Comparison of ENCODE assay signal across 19 cellular contexts in the genomic region with DNA sequence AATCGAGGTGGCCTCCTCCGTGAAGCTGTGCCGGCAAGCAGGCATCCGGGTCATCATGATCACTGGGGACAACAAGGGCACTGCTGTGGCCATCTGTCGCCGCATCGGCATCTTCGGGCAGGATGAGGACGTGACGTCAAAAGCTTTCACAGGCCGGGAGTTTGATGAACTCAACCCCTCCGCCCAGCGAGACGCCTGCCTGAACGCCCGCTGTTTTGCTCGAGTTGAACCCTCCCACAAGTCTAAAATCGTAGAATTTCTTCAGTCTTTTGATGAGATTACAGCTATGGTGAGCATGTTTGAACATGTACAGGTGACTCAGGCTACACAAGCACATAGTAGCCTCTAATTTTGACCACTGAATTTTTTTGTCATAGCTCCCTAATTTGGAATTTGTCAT. TPM values are rescaled to one million over a fixed set of nuclear protein-coding genes. Genes with fewer than 3 reads are reported as not detected.
DNase-seq lines count a peak whose midpoint lies in the region; ATAC-seq, FAIRE-seq and TF ChIP-seq lines count a peak whose summit lies in the region.
"Had no signal": no experiment of that assay in that cellular context is flagged by ENCODE, and none has a peak within 500 bp of the region (broad histone marks: within the 10 kb centered on the region; RNA-seq: fewer than 3 reads in every experiment).

No MANE protein-coding gene starts in this region.

- H3K27ac Mint-ChIP-seq in astrocyte (ENCODE audit: unreplicated experiment): peak overlapping the region; percentile 59

- H3K27me3 Mint-ChIP-seq in astrocyte (ENCODE audit: low read depth, unreplicated experiment): no peaks in the 10 kb centered on the region

- H3K27ac ChIP-seq in HepG2 (ENCODE audit: extremely low read length, insufficient read depth, low read length) (no peak overlapping the region), right lobe of liver (no peak overlapping the region), astrocyte (ENCODE audit: low read depth, low read length) (peak overlapping the region; percentile 54)
- H3K27ac ChIP-seq: SJSA1 had no signal

- BruUV-seq in HepG2 (replicated peaks; lab: Mats Ljungman, UMichigan): no TSS peak

- TF ChIP-seq EP300 in HepG2 (IDR thresholded peaks at IDR 0.05; ENCODE audit: low read depth in 2 of 2, low read length in 2 of 2): no peak
- no peak for TF ChIP-seq EP300 in HepG2 (CRISPR knock-in tag; IDR thresholded peaks at IDR 0.05; ENCODE audit: borderline replicate concordance)

- no peaks in the 10 kb centered on the region for H3K4me1 Mint-ChIP-seq in astrocyte (ENCODE audit: low read depth, unreplicated experiment)

- H4K20me1 ChIP-seq in HepG2 (ENCODE audit: insufficient read depth, low read length) (no peaks in the 10 kb centered on the region), astrocyte (ENCODE audit: insufficient read depth, low read length) (peaks cover 75% of the 10 kb centered on the region)

- POLR2A ChIA-PET in HepG2 (lab: Yijun Ruan, JAX): interaction anchor here (1.4 to 1.8 kb wide), 2 partner anchors 10 to 94 kb away, joined by 3 read pairs; no protein-coding TSS in a partner anchor

- ATAC-seq in HepG2 (no peak), right lobe of liver (no peak), left ventricle myocardium superior (peak; percentile 1)

- no peak overlapping the region for H3K4me3 Mint-ChIP-seq in astrocyte (ENCODE audit: unreplicated experiment)

- H3K36me3 ChIP-seq in HepG2 (replicated peaks in 1 of 2; ENCODE audit: control insufficient read depth in 1 of 2, insufficient read depth in 2 of 2, low read length in 2 of 2) (peaks cover 39 to 92% of the 10 kb centered on the region in 2 experiments), right lobe of liver (peaks cover 56 to 100% (median 80%) of the 10 kb centered on the region in 4 donors), astrocyte (ENCODE audit: insufficient read depth, low read length) (peaks cover 92% of the 10 kb centered on the region)

- H3K27me3 ChIP-seq in HepG2 (ENCODE audit: control insufficient read depth in 1 of 2, insufficient read depth in 2 of 2, low read length in 2 of 2) (no peaks in the 10 kb centered on the region), right lobe of liver (no peaks in the 10 kb centered on the region), astrocyte (ENCODE audit: insufficient read depth, low read length) (no peaks in the 10 kb centered on the region)
- H3K27me3 ChIP-seq: SJSA1, suprapubic skin had no signal

- CTCF ChIA-PET in HepG2 (lab: Yijun Ruan, JAX; ENCODE audit: low intra/inter-chr PET ratio, low total read pairs): no interaction called here

- DNase-seq in HepG2 (ENCODE audit: low spot score): no peak
- no peak for DNase-seq in right lobe of liver
- peak; percentile 15 for DNase-seq in astrocyte (ENCODE audit: low read depth)
- no peak for DNase-seq in left ventricle myocardium superior
- DNase-seq in effector CD8-positive, alpha-beta T cell (lab: John Stamatoyannopoulos, UW): no peak
- DNase-seq in NCI-H1930 (lab: John Stamatoyannopoulos, UW): no peak
- DNase-seq in NOMO-1 treated with DMSO at 0.1 percent for 48 hours (lab: John Stamatoyannopoulos, UW; ENCODE audit: unreplicated experiment): no peak
- DNase-seq: AML-193; mesendoderm; NCI-H1694; NCI-H446; stimulated activated CD4-positive, alpha-beta T cell treated with anti-CD3 and anti-CD28 coated beads, Interleukin-2, amount 100 ng/mL, for 48 hours had no signal

- H3K9ac ChIP-seq in HepG2 (ENCODE audit: insufficient read depth, low read depth, low read length): no peak overlapping the region
- no peak overlapping the region for H3K9ac ChIP-seq in astrocyte (ENCODE audit: low read length)

- H3K79me2 ChIP-seq in HepG2 (ENCODE audit: insufficient read depth, low read length) (no peaks in the 10 kb centered on the region), astrocyte (ENCODE audit: insufficient read depth, low read length) (peaks cover 61% of the 10 kb centered on the region)

- TF ChIP-seq POLR2A in HepG2 (IDR thresholded peaks at IDR 0.05; ENCODE audit: insufficient read depth in 1 of 2, low read depth in 2 of 2, low read length in 2 of 2) (no peak), right lobe of liver (IDR thresholded peaks at IDR 0.05) (no peak)

- H3K4me2 ChIP-seq in HepG2 (ENCODE audit: low read depth, low read length) (no peak overlapping the region), astrocyte (ENCODE audit: low read length) (no peak overlapping the region)

- H3K4me3 ChIP-seq in HepG2 (replicated peaks in 1 of 3; ENCODE audit: insufficient read depth in 1 of 3, low read depth in 2 of 3, low read length in 3 of 3): no peak overlapping the region
- H3K4me3 ChIP-seq in right lobe of liver: no peak overlapping the region
- no peak overlapping the region for H3K4me3 ChIP-seq in astrocyte (ENCODE audit: insufficient read depth, low read depth, low read length)
- H3K4me3 ChIP-seq: SJSA1, suprapubic skin had no signal

- H3K9me3 ChIP-seq in HepG2 (ENCODE audit: low read length): no peaks in the 10 kb centered on the region
- H3K9me3 ChIP-seq in right lobe of liver: no peaks in the 10 kb centered on the region
- no peaks in the 10 kb centered on the region for H3K9me3 ChIP-seq in astrocyte (ENCODE audit: insufficient read depth, low read depth, low read length)
- H3K9me3 ChIP-seq: SJSA1, suprapubic skin had no signal

- peaks cover 44% of the 10 kb centered on the region for H3K36me3 Mint-ChIP-seq in astrocyte (ENCODE audit: low read depth, unreplicated experiment)

- in situ Hi-C loops in HepG2 (cut with HindIII; ENCODE audit: extremely low pct_ligation_motif_present, low pct_unique_long_range_greater_than_20kb): no loop called here

- TF ChIP-seq CTCF in HepG2 (CRISPR knock-in tag; IDR thresholded peaks at IDR 0.05) (no peak), right lobe of liver (IDR thresholded peaks at IDR 0.05) (no peak), astrocyte (IDR thresholded peaks at IDR 0.05; ENCODE audit: insufficient read depth, low read depth, low read length) (no peak)

- peaks cover 58% of the 10 kb centered on the region for H3K4me1 ChIP-seq in HepG2 (ENCODE audit: insufficient read depth, low read length)
- no peaks in the 10 kb centered on the region for H3K4me1 ChIP-seq in right lobe of liver
- peaks cover 6% of the 10 kb centered on the region for H3K4me1 ChIP-seq in astrocyte (ENCODE audit: insufficient read depth, low read length)
- H3K4me1 ChIP-seq: SJSA1 had no signal

- H2AFZ ChIP-seq in HepG2 (ENCODE audit: low read length): no peak overlapping the region
- H2AFZ ChIP-seq in astrocyte (ENCODE audit: low read depth, low read length): no peak overlapping the region

- TF ChIP-seq RAD21 in HepG2 (CRISPR knock-in tag; IDR thresholded peaks at IDR 0.05): no peak

- 90% methylated on average over 15 of the region's 18 CpGs for WGBS in HepG2 (ENCODE audit: low lambda C conversion rate)
- WGBS in right lobe of liver (ENCODE audit: insufficient coverage, low coverage, low lambda C conversion rate, missing lambda C conversion rate): 77% methylated on average over 5 of the region's 18 CpGs

- FAIRE-seq in HepG2 (lab: Jason Lieb, UNC): no peak
- FAIRE-seq in astrocyte (lab: Jason Lieb, UNC): no peak
- FAIRE-seq: endothelial cell of umbilical vein, G401.6, GM12892, H1, HTR-8/SVneo had no signal

- no peaks in the 10 kb centered on the region for H3K9me3 Mint-ChIP-seq in astrocyte (ENCODE audit: unreplicated experiment)

- intact Hi-C loops in HepG2 (cut with micrococcal nuclease; ENCODE audit: unreplicated experiment) (no loop called here), right lobe of liver (cut with DNase I) (loop anchor here in 1 of 2 donors (10.0 kb wide), 1 partner anchor 56 kb away; the partner anchor contains the start of gene ATP2A2), left ventricle myocardium superior (cut with micrococcal nuclease) (no loop called here)

TF ChIP-seq in HepG2, 621 proteins besides CTCF, POLR2A, EP300 and RAD21 (continues in another document):
- no peak for TF ChIP-seq SRF (IDR thresholded peaks at IDR 0.05; ENCODE audit: low read depth, low read length)
- no peak for TF ChIP-seq CBX2 (IDR thresholded peaks at IDR 0.05; ENCODE audit: low read depth, low read length)
- no peak for TF ChIP-seq CBX2 (CRISPR knock-in tag; IDR thresholded peaks at IDR 0.05; ENCODE audit: low read depth)
- TF ChIP-seq, protein P1, sequence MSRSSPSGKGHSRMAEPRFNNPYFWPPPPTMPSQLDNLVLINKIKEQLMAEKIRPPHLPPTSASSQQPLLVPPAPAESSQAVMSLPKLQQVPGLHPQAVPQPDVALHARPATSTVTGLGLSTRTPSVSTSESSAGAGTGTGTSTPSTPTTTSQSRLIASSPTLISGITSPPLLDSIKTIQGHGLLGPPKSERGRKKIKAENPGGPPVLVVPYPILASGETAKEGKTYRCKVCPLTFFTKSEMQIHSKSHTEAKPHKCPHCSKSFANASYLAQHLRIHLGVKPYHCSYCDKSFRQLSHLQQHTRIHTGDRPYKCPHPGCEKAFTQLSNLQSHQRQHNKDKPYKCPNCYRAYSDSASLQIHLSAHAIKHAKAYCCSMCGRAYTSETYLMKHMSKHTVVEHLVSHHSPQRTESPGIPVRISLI (CRISPR knock-in tag; IDR thresholded peaks at IDR 0.05; ENCODE audit: borderline replicate concordance): no peak

RNA-seq across cellular contexts. Expression of gene ATP2A2, which starts 59.7 kb away (rescaled TPM):
- 79.2 and 85.5 TPM in 2 replicates for total RNA-seq in HepG2 (2016; rRNA removed; fragmentation: Illumina TruSeq; extraction: Trizol)
- total RNA-seq in HepG2 (2016; cell fraction: cytosol; rRNA removed; fragmentation: Illumina TruSeq; extraction: Trizol; ENCODE audit: low read depth): 16.6 and 18.3 TPM in 2 replicates
- 64.3 and 88.8 TPM in 2 replicates for total RNA-seq in HepG2 (2016; cell fraction: insoluble cytoplasmic fraction; rRNA removed; fragmentation: Illumina TruSeq; extraction: Trizol)
- total RNA-seq in HepG2 (2016; cell fraction: membrane; rRNA removed; fragmentation: Illumina TruSeq; extraction: Trizol): 50.1 and 58.3 TPM in 2 replicates
- 162 and 186 TPM in 2 replicates for total RNA-seq in HepG2 (2016; cell fraction: nucleus; rRNA removed; fragmentation: Illumina TruSeq; extraction: Trizol)
- polyA plus RNA-seq in HepG2 (2011; rRNA removed): 35.4 and 40.8 TPM in 2 replicates
- 19.8 and 24.8 TPM in 2 replicates for polyA plus RNA-seq in HepG2 (2011; cell fraction: cytosol; rRNA removed)
- polyA plus RNA-seq in HepG2 (2011; cell fraction: nucleus; rRNA removed): 106 and 112 TPM in 2 replicates
- polyA plus RNA-seq in HepG2 (2012): 95.4 and 109 TPM in 2 replicates
- 7.7 and 8.0 TPM in 2 replicates for polyA plus RNA-seq in HepG2 (2016; cell fraction: cytosol; fragmentation: Illumina TruSeq; extraction: Trizol; ENCODE audit: low read depth)
- 52.2 and 68.9 TPM in 2 replicates for polyA plus RNA-seq in HepG2 (2016; cell fraction: insoluble cytoplasmic fraction; fragmentation: Illumina TruSeq; extraction: Trizol; ENCODE audit: low read depth)
- 23.7 and 31.5 TPM in 2 replicates for polyA plus RNA-seq in HepG2 (2016; cell fraction: membrane; fragmentation: Illumina TruSeq; extraction: Trizol; ENCODE audit: low read depth)
- 193 and 199 TPM in 2 replicates for polyA plus RNA-seq in HepG2 (2016; cell fraction: nucleus; fragmentation: Illumina TruSeq; extraction: Trizol; ENCODE audit: insufficient read depth, low read depth)
- 88.2 and 101 TPM in 2 replicates for polyA minus RNA-seq in HepG2 (2011; rRNA and poly(A)+ RNA removed; ENCODE audit: low replicate concordance)
- polyA minus RNA-seq in HepG2 (2011; cell fraction: cytosol; rRNA and poly(A)+ RNA removed): 63.9 and 75.1 TPM in 2 replicates
- 126 and 131 TPM in 2 replicates for polyA minus RNA-seq in HepG2 (2011; cell fraction: nucleus; rRNA and poly(A)+ RNA removed)
- 100 to 1,000 TPM in 4 of 6 experiments, 10 to 100 TPM in 2; 95.6 to 155 (median 113) TPM for total RNA-seq in right lobe of liver
- total RNA-seq in astrocyte: 262 TPM in 2 replicates
- total RNA-seq in left ventricle myocardium superior: 3,201 TPM

Comparison
In these comparisons a context has a peak if more than half of its experiments do, and no peak if none do; other contexts are left out.
1. RNA of gene ATP2A2, which starts 59.7 kb away (total RNA-seq): 3,201 TPM in left ventricle myocardium superior (single experiment); 262 TPM in astrocyte, 95.6 to 155 TPM in right lobe of liver and 16.6 to 186 TPM in HepG2; every median in the first group is over 10 times any median in the second.